ENCODE assay signal across 14 cellular contexts in the genomic region with DNA sequence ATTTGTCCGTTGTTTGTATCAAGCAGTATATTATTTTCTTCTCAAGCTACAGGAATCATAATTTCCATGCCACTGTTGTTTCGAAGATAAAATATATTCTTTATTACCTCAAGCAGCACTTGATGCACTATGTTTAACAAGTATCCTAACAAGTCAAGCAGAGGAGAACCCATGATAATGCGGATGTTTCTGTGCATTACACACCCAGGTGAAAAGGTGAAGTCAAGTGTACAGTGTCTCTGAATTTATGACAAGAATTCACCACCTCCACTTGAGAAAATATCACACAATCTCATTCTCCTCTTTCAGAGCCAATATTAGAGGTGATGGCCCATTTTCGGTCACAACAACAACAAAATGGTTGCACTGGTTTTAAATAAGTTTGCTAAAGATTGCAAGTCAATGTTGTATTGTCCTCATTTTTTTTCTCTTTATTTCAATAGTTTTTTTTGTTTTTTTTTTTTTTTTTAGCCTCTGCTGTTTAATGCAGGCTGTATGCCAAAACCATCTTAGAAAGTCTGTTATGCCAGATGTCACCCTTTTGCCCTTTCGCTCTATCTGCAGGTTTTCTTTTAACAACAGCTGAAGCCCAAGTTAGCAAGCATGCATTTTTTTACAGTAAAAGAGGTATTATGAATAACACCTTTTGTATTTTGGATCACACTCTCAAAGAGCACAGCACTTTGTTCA.
DNase-seq lines count a peak whose midpoint lies in the region; ATAC-seq lines count a peak whose summit lies in the region.
"Had no signal": no experiment of that assay in that cellular context is flagged by ENCODE, and none has a peak within 500 bp of the region (broad histone marks: within the 10 kb centered on the region; RNA-seq: fewer than 3 reads in every experiment).

No MANE protein-coding gene starts in this region.

- ATAC-seq in GM21381 (IDR thresholded peaks at IDR 0.05; ENCODE audit: unreplicated experiment) (no peak), HG02759 (IDR thresholded peaks at IDR 0.05; ENCODE audit: unreplicated experiment) (no peak), GM21526 (IDR thresholded peaks at IDR 0.05; ENCODE audit: low FRiP score, unreplicated experiment) (no peak)
- ATAC-seq: activated CD8-positive, alpha-beta memory T cell treated with anti-CD3 and anti-CD28 coated beads, Interleukin-2, amount 10 ng/mL, durations not matched to agents 7 days and 5 days had no signal

- DNase-seq in Caki2 (ENCODE audit: low read depth) (peak; percentile 62), LHCN-M2 (ENCODE audit: low read depth) (peak; percentile 21), NCI-H82 treated with DMSO at 0.1 percent for 48 hours (lab: John Stamatoyannopoulos, UW; ENCODE audit: unreplicated experiment) (peak; percentile 84), kidney glomerular epithelial cell (lab: John Stamatoyannopoulos, UW) (peak; percentile 42), midbrain (lab: John Stamatoyannopoulos, UW) (no peak)
- DNase-seq: activated CD8-positive, alpha-beta memory T cell treated with anti-CD3 and anti-CD28 coated beads, Interleukin-2, amount 10 ng/mL, durations not matched to agents 7 days and 5 days; activated naive CD8-positive, alpha-beta T cell treated with anti-CD3 and anti-CD28 coated beads, Interleukin-2, amount 10 ng/mL, durations not matched to agents 7 days and 5 days; BE2C; HFFc6; right cardiac atrium; stomach had no signal

- in situ Hi-C loops in Caki2 (cut with HindIII; ENCODE audit: low pct_unique_long_range_greater_than_20kb, low sequenced_read_pairs): no loop called here
